Comparison of ENCODE assay signal across 1 cellular context in the genomic region with DNA sequence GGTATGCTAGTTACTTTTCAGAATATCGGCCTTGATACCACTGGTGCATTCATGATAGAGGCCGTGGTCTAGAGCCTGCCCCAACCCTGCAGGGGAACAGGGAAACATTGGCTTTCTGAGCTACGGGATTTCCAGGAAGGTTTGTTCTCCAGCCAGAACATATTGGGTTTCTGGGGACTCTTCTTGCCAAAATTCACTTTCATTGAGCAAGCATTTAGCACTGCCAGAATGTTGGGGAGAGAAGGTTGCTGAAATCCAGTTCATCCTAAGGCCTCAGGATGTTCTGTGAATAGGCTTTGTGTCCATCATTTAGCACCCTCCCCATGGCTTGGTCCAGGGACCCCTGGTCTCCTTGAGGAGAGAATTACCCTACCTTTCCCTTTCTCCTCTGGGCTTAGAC.
TF ChIP-seq lines count a peak whose summit lies in the region.

No MANE protein-coding gene starts in this region.

TF ChIP-seq in HepG2, 621 proteins besides CTCF, POLR2A, EP300 and RAD21:
- TF ChIP-seq ZNF777 (CRISPR knock-in tag; IDR thresholded peaks at IDR 0.05): no peak
- peak; percentile 70 for TF ChIP-seq RBM22 (optimal IDR thresholded peaks at IDR 0.05; ENCODE audit: low read length)
